1 cellular context compared by ENCODE assay signal in genomic region chr13:43964698-43965097, GRCh38.
TF ChIP-seq lines count a peak whose summit lies in the region.

No MANE protein-coding gene starts in this region.

TF ChIP-seq in H1, 55 proteins besides CTCF, POLR2A, EP300 and RAD21 (continued from another document):
- no peak for TF ChIP-seq CHD7 (IDR thresholded peaks at IDR 0.05; ENCODE audit: insufficient replicate concordance, low read length)
- TF ChIP-seq SP4 (IDR thresholded peaks at IDR 0.05; ENCODE audit: low read length): no peak
- TF ChIP-seq ASH2L (IDR thresholded peaks at IDR 0.05; ENCODE audit: low read length): no peak
- TF ChIP-seq BRCA1 (IDR thresholded peaks at IDR 0.05; ENCODE audit: low read depth, low read length): no peak
- no peak for TF ChIP-seq SIN3A (conservative IDR thresholded peaks at IDR 0.05 in 1 of 2, IDR thresholded peaks at IDR 0.05 in 1 of 2; ENCODE audit: low read depth in 1 of 2, low read length in 2 of 2)
- TF ChIP-seq SIRT6 (IDR thresholded peaks at IDR 0.05; ENCODE audit: low read length): no peak
- TF ChIP-seq CBX8 (IDR thresholded peaks at IDR 0.05; ENCODE audit: borderline replicate concordance, low read depth, low read length): no peak
- no peak for TF ChIP-seq PHF8 (conservative IDR thresholded peaks at IDR 0.05; ENCODE audit: low read depth, low read length)
- no peak for TF ChIP-seq ATF3 (IDR thresholded peaks at IDR 0.05; ENCODE audit: insufficient read depth, low read depth, low read length)
- TF ChIP-seq SP1 (IDR thresholded peaks at IDR 0.05; ENCODE audit: low read depth, low read length): no peak
- no peak for TF ChIP-seq SAP30 (IDR thresholded peaks at IDR 0.05; ENCODE audit: insufficient read depth, insufficient replicate concordance, low read length)
